8 cellular contexts compared by ENCODE assay signal in the genomic region with DNA sequence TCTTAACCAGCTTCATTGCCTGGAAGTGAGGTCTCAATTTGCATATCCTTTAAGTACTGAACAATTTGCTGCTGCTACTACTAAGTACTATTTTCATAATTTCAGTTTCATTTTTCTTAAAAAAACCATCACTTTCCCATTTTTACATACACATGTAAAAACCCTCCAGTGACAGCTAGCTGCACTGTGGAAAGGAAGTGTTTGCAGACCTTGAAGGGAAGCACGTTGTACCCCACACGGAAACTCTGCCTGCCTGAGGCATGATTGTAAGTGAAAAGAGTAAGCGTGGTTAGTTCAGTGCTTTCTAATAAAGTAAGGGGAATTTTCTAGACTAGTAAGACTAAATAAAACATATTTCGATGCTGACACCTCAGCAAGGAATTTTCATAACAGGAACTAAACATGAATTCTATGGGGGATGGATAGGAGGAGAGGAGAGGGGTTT.
DNase-seq lines count a peak whose midpoint lies in the region; ATAC-seq and TF ChIP-seq lines count a peak whose summit lies in the region.

No MANE protein-coding gene starts in this region.

- H3K4me1 ChIP-seq in body of pancreas: no peaks in the 10 kb centered on the region

- no peaks in the 10 kb centered on the region for H3K27me3 ChIP-seq in body of pancreas

- ATAC-seq in GM21515 (IDR thresholded peaks at IDR 0.05; ENCODE audit: unreplicated experiment): peak; percentile 69
- ATAC-seq in body of pancreas: no peak

- intact Hi-C loops in body of pancreas (cut with DNase I): loop anchor here (10.0 kb wide), 2 partner anchors 352 to 482 kb away; a partner anchor contains a TSS

- H3K9me3 ChIP-seq in body of pancreas: no peaks in the 10 kb centered on the region

- no peak for TF ChIP-seq CTCF in GM10248 (IDR thresholded peaks at IDR 0.05; ENCODE audit: control extremely low read depth, extremely low read depth, low read depth, missing control alignments)
- no peak for TF ChIP-seq CTCF in body of pancreas (IDR thresholded peaks at IDR 0.05)

- POLR2A ChIA-PET in GM10248 (lab: Yijun Ruan, JAX): no interaction called here

- no peak overlapping the region for H3K27ac ChIP-seq in body of pancreas

- no peak for TF ChIP-seq POLR2A in body of pancreas (IDR thresholded peaks at IDR 0.05)

- DNase-seq in GM10248 (ENCODE audit: extremely low spot score) (peak; percentile 46), Kasumi-1 (lab: John Stamatoyannopoulos, UW) (peak; percentile 51 to 57), glomerular visceral epithelial cell (ENCODE audit: extremely low spot score) (peak; percentile 27), globus pallidus (ENCODE audit: low spot score) (no peak), COLO829 (ENCODE audit: low spot score) (no peak), body of pancreas (no peak)
- DNase-seq in effector CD8-positive, alpha-beta T cell (lab: John Stamatoyannopoulos, UW): no peak

- H3K36me3 ChIP-seq in body of pancreas (replicated peaks in 1 of 2; ENCODE audit: insufficient read depth in 1 of 2, low read depth in 2 of 2): no peaks in the 10 kb centered on the region

- CTCF ChIA-PET in GM10248 (lab: Yijun Ruan, JAX): interaction anchor here (1.0 to 1.7 kb wide), 4 partner anchors 22 to 352 kb away, joined by 3 to 5 read pairs (median 4); no protein-coding TSS in a partner anchor

- WGBS in body of pancreas, 2 donors: 43 to 46% methylated on average over 4 of the region's 4 CpGs

- no peak overlapping the region for H3K4me3 ChIP-seq in body of pancreas

Comparison
In these comparisons a context has a peak if more than half of its experiments do, and no peak if none do; other contexts are left out.
1. DNase-seq: peak in GM10248 (single experiment), Kasumi-1 (2 of 2) and glomerular visceral epithelial cell (single experiment); none in globus pallidus (single experiment), COLO829 (single experiment), effector CD8-positive, alpha-beta T cell (single experiment) and body of pancreas (0 of 4).